15 cellular contexts compared by ENCODE assay signal in the genomic region with DNA sequence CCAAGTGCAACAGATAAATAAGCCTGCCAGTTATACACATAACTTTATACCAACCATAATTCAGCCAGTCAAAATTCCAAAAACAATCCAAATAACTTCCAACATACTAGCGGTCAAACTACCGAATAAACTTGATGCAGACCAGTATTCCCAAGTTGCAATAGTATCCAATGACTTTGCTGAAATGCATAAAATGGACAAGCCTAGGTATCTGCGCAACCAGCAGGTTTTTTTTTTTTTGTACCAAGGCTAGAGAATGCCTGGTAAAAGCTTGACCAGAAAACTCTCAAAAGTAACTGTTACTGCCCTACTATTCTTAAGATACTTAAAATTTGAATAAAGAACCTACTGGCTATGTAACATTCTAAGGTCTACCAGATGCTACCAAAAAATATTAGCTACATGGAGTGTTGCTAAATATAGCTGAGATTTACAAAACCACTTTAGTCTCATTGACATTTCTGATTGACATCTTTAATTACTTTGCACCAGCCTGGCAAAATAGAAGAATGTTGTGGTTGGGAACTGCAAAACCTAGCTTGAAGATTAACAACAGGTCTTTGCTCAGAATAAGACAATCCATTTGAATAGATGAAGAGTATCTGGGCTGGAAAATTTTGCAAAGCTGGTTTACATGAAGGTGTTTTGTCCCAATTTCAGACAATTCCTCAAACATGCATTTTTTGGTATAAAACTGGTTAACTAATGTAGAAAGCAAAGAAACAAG. TPM values are rescaled to one million over a fixed set of nuclear protein-coding genes. Genes with fewer than 3 reads are reported as not detected.
DNase-seq lines count a peak whose midpoint lies in the region; ATAC-seq, FAIRE-seq and TF ChIP-seq lines count a peak whose summit lies in the region.
"Had no signal": no experiment of that assay in that cellular context is flagged by ENCODE, and none has a peak within 500 bp of the region (broad histone marks: within the 10 kb centered on the region; RNA-seq: fewer than 3 reads in every experiment).

No MANE protein-coding gene starts in this region.

- TF ChIP-seq CTCF in A549 (IDR thresholded peaks at IDR 0.05), result no peak
- no peak for TF ChIP-seq CTCF in WTC11 (IDR thresholded peaks at IDR 0.05)

- no peak overlapping the region for H4K8ac ChIP-seq in mesenchymal stem cell (ENCODE audit: low read length)

- no peaks in the 10 kb centered on the region for H3K27me3 ChIP-seq in CD8-positive, alpha-beta memory T cell (ENCODE audit: insufficient read depth, low read length, poor library complexity, severe bottlenecking)
- no peaks in the 10 kb centered on the region for H3K27me3 ChIP-seq in mesenchymal stem cell (ENCODE audit: control insufficient read depth in 1 of 2, insufficient read depth in 1 of 2, low read length in 2 of 2)
- H3K27me3 ChIP-seq: tibial artery had no signal

- no peak overlapping the region for H3K18ac ChIP-seq in mesenchymal stem cell (ENCODE audit: low read depth in 1 of 2, low read length in 2 of 2)

- no peak overlapping the region for H3K23ac ChIP-seq in mesenchymal stem cell (ENCODE audit: low read length in 2 of 2)

- 88% methylated on average over 3 of the region's 3 CpGs for WGBS in A549 (ENCODE audit: missing lambda C conversion rate)
- WGBS in mesenchymal stem cell, result 97% methylated on average over 3 of the region's 3 CpGs

- H3K27ac Mint-ChIP-seq in CD8-positive, alpha-beta memory T cell, result peak overlapping the region in 7 of 8 donors; percentile 41 to 99 (median 75)
- H3K27ac Mint-ChIP-seq in WTC11, result peak overlapping the region; percentile 64; the same call in 1 of the 2 replicates

- H3K27me3 Mint-ChIP-seq in CD8-positive, alpha-beta memory T cell, result peaks cover 0 to 2% of the 10 kb centered on the region in 2 donors
- H3K27me3 Mint-ChIP-seq in WTC11 (ENCODE audit: low read depth), result peaks cover 3% of the 10 kb centered on the region; the same call in 1 of the 2 replicates

- no peak for TF ChIP-seq RAD21 in A549 (conservative IDR thresholded peaks at IDR 0.05 in 1 of 2, IDR thresholded peaks at IDR 0.05 in 1 of 2)

- H3K27ac ChIP-seq in A549 (no peak overlapping the region), mesenchymal stem cell (ENCODE audit: low read length, poor library complexity, severe bottlenecking) (no peak overlapping the region)
- no peak overlapping the region for H3K27ac ChIP-seq in CD8-positive, alpha-beta memory T cell (ENCODE audit: low read depth, low read length)
- H3K27ac ChIP-seq: C4-2B, epithelial cell of prostate, tibial artery had no signal

- ATAC-seq in A549 (no peak), WTC11 (no peak), GM21515 (IDR thresholded peaks at IDR 0.05; ENCODE audit: unreplicated experiment) (no peak)

- H3K4me3 ChIP-seq in A549 (no peak overlapping the region), mesenchymal stem cell (ENCODE audit: insufficient read depth in 1 of 2, low read depth in 1 of 2, low read length in 2 of 2) (no peak overlapping the region)
- H3K4me3 ChIP-seq in CD8-positive, alpha-beta memory T cell (ENCODE audit: low read length), result no peak overlapping the region
- H3K4me3 ChIP-seq: tibial artery had no signal

- H2BK12ac ChIP-seq in mesenchymal stem cell (ENCODE audit: low read length in 2 of 2), result no peak overlapping the region

- FAIRE-seq in A549 (lab: Jason Lieb, UNC), result no peak
- FAIRE-seq: islet of Langerhans had no signal

- H3K14ac ChIP-seq in mesenchymal stem cell (ENCODE audit: low read length in 2 of 2), result no peak overlapping the region

- peak overlapping the region; percentile 4 for H3K9ac ChIP-seq in mesenchymal stem cell (ENCODE audit: low read length)

- H3K4me2 ChIP-seq in A549 (no peak overlapping the region), mesenchymal stem cell (ENCODE audit: low read length, poor library complexity, severe bottlenecking) (no peak overlapping the region)

- no peak overlapping the region for H2AFZ ChIP-seq in mesenchymal stem cell (ENCODE audit: low read depth, low read length)

- H3K36me3 Mint-ChIP-seq in CD8-positive, alpha-beta memory T cell, result peaks cover 31 to 83% (median 39%) of the 10 kb centered on the region in 3 donors
- H3K36me3 Mint-ChIP-seq in WTC11, result peaks cover 73% of the 10 kb centered on the region

- H3K9me3 ChIP-seq in A549 (peaks cover 4% of the 10 kb centered on the region; the same call in 1 of the 3 replicates), mesenchymal stem cell (ENCODE audit: control insufficient read depth, low read length) (peaks cover 6% of the 10 kb centered on the region)
- H3K9me3 ChIP-seq in CD8-positive, alpha-beta memory T cell (ENCODE audit: low read length), result no peaks in the 10 kb centered on the region
- H3K9me3 ChIP-seq: tibial artery had no signal

- peak overlapping the region in 3 of 7 donors; percentile 17 to 50 (median 31) for H3K4me3 Mint-ChIP-seq in CD8-positive, alpha-beta memory T cell
- no peak overlapping the region for H3K4me3 Mint-ChIP-seq in WTC11

- H4K91ac ChIP-seq in mesenchymal stem cell (ENCODE audit: low read length), result no peak overlapping the region

- H3K4me1 Mint-ChIP-seq in CD8-positive, alpha-beta memory T cell, result peaks cover 70 to 89% (median 89%) of the 10 kb centered on the region in 3 donors
- peaks cover 25% of the 10 kb centered on the region for H3K4me1 Mint-ChIP-seq in WTC11

- no peak overlapping the region for H2AK5ac ChIP-seq in mesenchymal stem cell (ENCODE audit: low read length, severe bottlenecking)

- H3K79me1 ChIP-seq in mesenchymal stem cell (replicated peaks; ENCODE audit: low read length, poor library complexity, severe bottlenecking), result peaks cover 5% of the 10 kb centered on the region

- no peak for TF ChIP-seq EP300 in A549 (IDR thresholded peaks at IDR 0.05)

- H3K4ac ChIP-seq in mesenchymal stem cell (ENCODE audit: low read depth in 1 of 2, low read length in 2 of 2), result no peak overlapping the region

- H3K36me3 ChIP-seq in CD8-positive, alpha-beta memory T cell (ENCODE audit: insufficient read depth, low read length), result peaks cover 56% of the 10 kb centered on the region
- peaks cover 28 to 88% of the 10 kb centered on the region in 2 experiments for H3K36me3 ChIP-seq in mesenchymal stem cell (ENCODE audit: control insufficient read depth in 1 of 2, insufficient read depth in 2 of 2, low read depth in 1 of 2, low read length in 2 of 2)

- no peak overlapping the region for H2BK120ac ChIP-seq in mesenchymal stem cell (ENCODE audit: low read depth, low read length)

- TF ChIP-seq POLR2A in A549 (IDR thresholded peaks at IDR 0.05; ENCODE audit: low read length), result no peak

- H3K4me1 ChIP-seq in A549 (peaks cover 51% of the 10 kb centered on the region), mesenchymal stem cell (ENCODE audit: control insufficient read depth, insufficient read depth, low read depth, low read length) (peaks cover 5% of the 10 kb centered on the region)
- peaks cover 53% of the 10 kb centered on the region for H3K4me1 ChIP-seq in CD8-positive, alpha-beta memory T cell (ENCODE audit: insufficient read depth, low read length)

- no peak overlapping the region for H2BK5ac ChIP-seq in mesenchymal stem cell (ENCODE audit: low read depth, low read length, poor library complexity, severe bottlenecking)

- no peak overlapping the region for H2BK15ac ChIP-seq in mesenchymal stem cell (ENCODE audit: low read depth, poor library complexity, severe bottlenecking)

- CTCF ChIA-PET in A549 (lab: Yijun Ruan, JAX), result interaction anchor here (0.9 to 26.7 kb wide), 9 partner anchors 11 to 428 kb away, joined by 3 to 423 read pairs (median 7); a partner anchor contains a TSS
- CTCF ChIA-PET in CD8-positive, alpha-beta memory T cell (lab: Charles Lee), result interaction anchor here (0.8 to 3.9 kb wide), 15 partner anchors 10 to 210 kb away, joined by 3 to 18 read pairs (median 4); a partner anchor contains a TSS
- CTCF ChIA-PET in WTC11 (lab: Charles Lee), result interaction anchor here (3.1 kb wide), 1 partner anchor 162 kb away, joined by 14 read pairs; no protein-coding TSS in a partner anchor

- no peaks in the 10 kb centered on the region for H3K9me3 Mint-ChIP-seq in CD8-positive, alpha-beta memory T cell
- peaks cover 10% of the 10 kb centered on the region for H3K9me3 Mint-ChIP-seq in WTC11

- no peak for DNase-seq in A549 (ENCODE audit: low read depth in 1 of 2, low spot score in 1 of 2)
- no peak for DNase-seq in CD8-positive, alpha-beta memory T cell
- DNase-seq in WTC11 (ENCODE audit: low spot score), result no peak
- DNase-seq in mesenchymal stem cell, result no peak
- no peak for DNase-seq in NCI-H1694 (lab: John Stamatoyannopoulos, UW)
- no peak for DNase-seq in hepatic stellate cell (ENCODE audit: low spot score)
- DNase-seq in NCI-H2171 (lab: John Stamatoyannopoulos, UW), result no peak
- DNase-seq: NCI-H2081, posterior cingulate gyrus, Right ventricle myocardium superior, tibial artery had no signal

- POLR2A ChIA-PET in A549 (lab: Yijun Ruan, JAX), result interaction anchor here (0.6 to 6.7 kb wide), 7 partner anchors 7 to 208 kb away, joined by 3 to 90 read pairs (median 4); a partner anchor contains a TSS
- POLR2A ChIA-PET in CD8-positive, alpha-beta memory T cell (lab: Charles Lee), result interaction anchor here (0.6 to 0.8 kb wide), 3 partner anchors 28 to 158 kb away, joined by 3 to 5 read pairs (median 3); no protein-coding TSS in a partner anchor
- POLR2A ChIA-PET in WTC11 (lab: Charles Lee), result interaction anchor here (0.7 to 1.7 kb wide), 3 partner anchors 7 to 162 kb away, joined by 3 to 14 read pairs (median 3); a partner anchor contains a TSS

TF ChIP-seq in A549, 52 proteins besides CTCF, POLR2A, EP300 and RAD21 (continues in another document):
- TF ChIP-seq FOSB (CRISPR knock-in tag; IDR thresholded peaks at IDR 0.05), result no peak; the same call in 1 of the 2 replicates

RNA-seq across cellular contexts. Expression of a gene that starts 7.3 kb away (rescaled TPM):
- polyA plus RNA-seq in A549 (2011; rRNA removed) (356 and 544 TPM in 2 replicates), A549 (2017; fragmentation: RNase III; extraction: RNeasy Plus Mini Kit Qiagen cat#74134 plus additional on column Dnase treatment) (355 to 422 TPM (median 397 TPM) in 3 replicates)
- 225 and 298 TPM in 2 replicates for polyA plus RNA-seq in A549 (2012; cell fraction: cytosol; rRNA removed)
- 157 and 250 TPM in 2 replicates for polyA plus RNA-seq in A549 (2012; cell fraction: nucleus; rRNA removed)
- polyA minus RNA-seq in A549 (2011; rRNA and poly(A)+ RNA removed), result 287 and 351 TPM in 2 replicates
- 100 to 1,000 TPM; 378 to 381 TPM for total RNA-seq in CD8-positive, alpha-beta memory T cell
- 200 TPM for polyA plus RNA-seq in CD8-positive, alpha-beta memory T cell
- total RNA-seq in WTC11 (2021), result 299 to 349 TPM (median 342 TPM) in 3 replicates
- 99.0 TPM for polyA plus RNA-seq in mesenchymal stem cell (2013, experiment 1 of 2)
- 108 TPM for polyA plus RNA-seq in mesenchymal stem cell (2013, experiment 2 of 2)

RNA-seq across cellular contexts. Expression of a gene that starts 34.2 kb away (rescaled TPM):
- polyA plus RNA-seq in A549 (2011; rRNA removed) (46.7 and 51.2 TPM in 2 replicates), A549 (2017; fragmentation: RNase III; extraction: RNeasy Plus Mini Kit Qiagen cat#74134 plus additional on column Dnase treatment) (53.2 to 59.0 TPM (median 53.5 TPM) in 3 replicates)
- 19.8 and 22.5 TPM in 2 replicates for polyA plus RNA-seq in A549 (2012; cell fraction: cytosol; rRNA removed)
- polyA plus RNA-seq in A549 (2012; cell fraction: nucleus; rRNA removed), result 4.4 and 8.1 TPM in 2 replicates
- polyA minus RNA-seq in A549 (2011; rRNA and poly(A)+ RNA removed), result 8.5 and 12.0 TPM in 2 replicates
- total RNA-seq in CD8-positive, alpha-beta memory T cell, result 10 to 100 TPM; 40.6 to 45.2 TPM
- 11.9 TPM for polyA plus RNA-seq in CD8-positive, alpha-beta memory T cell
- 19.3 to 21.3 TPM (median 21.2 TPM) in 3 replicates for total RNA-seq in WTC11 (2021)
- 7.1 TPM for polyA plus RNA-seq in mesenchymal stem cell (2013, experiment 1 of 2)
- 7.4 TPM for polyA plus RNA-seq in mesenchymal stem cell (2013, experiment 2 of 2)
